Comparison of ENCODE assay signal across 1 cellular context in the genomic region with DNA sequence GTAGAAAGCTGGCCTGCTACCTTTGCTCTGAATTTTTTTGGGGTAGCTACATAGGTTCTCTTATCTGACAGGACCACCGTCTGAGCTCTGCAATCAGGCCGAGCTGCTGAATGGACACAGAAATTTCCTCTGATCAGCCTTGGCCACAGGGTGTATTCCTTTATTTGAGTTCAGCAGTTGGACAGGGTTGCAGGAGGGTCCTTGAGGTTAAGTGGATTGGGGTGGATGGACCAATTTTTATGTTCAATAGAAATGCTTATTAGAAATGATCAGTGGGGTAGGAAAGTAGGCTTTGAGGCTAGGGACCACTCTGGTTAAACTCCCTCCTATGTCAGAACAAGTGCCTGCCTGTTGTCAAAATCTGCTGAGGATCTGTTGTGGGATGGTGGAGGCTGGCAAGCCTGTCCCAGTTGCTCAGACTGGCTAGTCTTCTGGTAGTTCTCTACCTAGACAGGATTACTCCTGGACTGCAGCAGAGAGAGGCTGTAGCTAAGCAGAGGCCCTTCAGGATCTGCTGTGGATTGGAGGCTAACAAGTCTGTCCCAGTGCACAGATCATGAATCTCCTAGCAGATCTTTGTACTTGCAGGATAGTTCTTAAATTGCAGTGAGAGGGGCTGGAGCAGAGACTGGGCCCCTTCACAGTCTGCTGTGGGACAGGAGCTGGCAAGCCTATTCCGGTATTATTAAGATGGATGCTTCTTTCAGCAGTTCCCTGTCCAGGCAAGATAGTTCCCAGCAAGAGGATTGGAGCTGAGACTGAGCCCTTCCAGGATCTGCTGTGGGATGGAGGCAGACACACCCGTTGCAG.
TF ChIP-seq lines count a peak whose summit lies in the region.

No MANE protein-coding gene starts in this region.

TF ChIP-seq in HEK293, 187 proteins besides CTCF, POLR2A, EP300 and RAD21 (continued from another document):
- TF ChIP-seq, protein P1, sequence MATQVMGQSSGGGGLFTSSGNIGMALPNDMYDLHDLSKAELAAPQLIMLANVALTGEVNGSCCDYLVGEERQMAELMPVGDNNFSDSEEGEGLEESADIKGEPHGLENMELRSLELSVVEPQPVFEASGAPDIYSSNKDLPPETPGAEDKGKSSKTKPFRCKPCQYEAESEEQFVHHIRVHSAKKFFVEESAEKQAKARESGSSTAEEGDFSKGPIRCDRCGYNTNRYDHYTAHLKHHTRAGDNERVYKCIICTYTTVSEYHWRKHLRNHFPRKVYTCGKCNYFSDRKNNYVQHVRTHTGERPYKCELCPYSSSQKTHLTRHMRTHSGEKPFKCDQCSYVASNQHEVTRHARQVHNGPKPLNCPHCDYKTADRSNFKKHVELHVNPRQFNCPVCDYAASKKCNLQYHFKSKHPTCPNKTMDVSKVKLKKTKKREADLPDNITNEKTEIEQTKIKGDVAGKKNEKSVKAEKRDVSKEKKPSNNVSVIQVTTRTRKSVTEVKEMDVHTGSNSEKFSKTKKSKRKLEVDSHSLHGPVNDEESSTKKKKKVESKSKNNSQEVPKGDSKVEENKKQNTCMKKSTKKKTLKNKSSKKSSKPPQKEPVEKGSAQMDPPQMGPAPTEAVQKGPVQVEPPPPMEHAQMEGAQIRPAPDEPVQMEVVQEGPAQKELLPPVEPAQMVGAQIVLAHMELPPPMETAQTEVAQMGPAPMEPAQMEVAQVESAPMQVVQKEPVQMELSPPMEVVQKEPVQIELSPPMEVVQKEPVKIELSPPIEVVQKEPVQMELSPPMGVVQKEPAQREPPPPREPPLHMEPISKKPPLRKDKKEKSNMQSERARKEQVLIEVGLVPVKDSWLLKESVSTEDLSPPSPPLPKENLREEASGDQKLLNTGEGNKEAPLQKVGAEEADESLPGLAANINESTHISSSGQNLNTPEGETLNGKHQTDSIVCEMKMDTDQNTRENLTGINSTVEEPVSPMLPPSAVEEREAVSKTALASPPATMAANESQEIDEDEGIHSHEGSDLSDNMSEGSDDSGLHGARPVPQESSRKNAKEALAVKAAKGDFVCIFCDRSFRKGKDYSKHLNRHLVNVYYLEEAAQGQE (tag by site-specific recombination; IDR thresholded peaks at IDR 0.05) = peak; percentile 73
- TF ChIP-seq ZNF423 (tag by site-specific recombination; IDR thresholded peaks at IDR 0.05) = no peak
- TF ChIP-seq HOXD13 (CRISPR knock-in tag; IDR thresholded peaks at IDR 0.05; ENCODE audit: borderline replicate concordance) = no peak
- peak; percentile 43; the same call in 1 of the 2 replicates for TF ChIP-seq ZBTB17 (tag by site-specific recombination; IDR thresholded peaks at IDR 0.05)
- TF ChIP-seq, protein P2, sequence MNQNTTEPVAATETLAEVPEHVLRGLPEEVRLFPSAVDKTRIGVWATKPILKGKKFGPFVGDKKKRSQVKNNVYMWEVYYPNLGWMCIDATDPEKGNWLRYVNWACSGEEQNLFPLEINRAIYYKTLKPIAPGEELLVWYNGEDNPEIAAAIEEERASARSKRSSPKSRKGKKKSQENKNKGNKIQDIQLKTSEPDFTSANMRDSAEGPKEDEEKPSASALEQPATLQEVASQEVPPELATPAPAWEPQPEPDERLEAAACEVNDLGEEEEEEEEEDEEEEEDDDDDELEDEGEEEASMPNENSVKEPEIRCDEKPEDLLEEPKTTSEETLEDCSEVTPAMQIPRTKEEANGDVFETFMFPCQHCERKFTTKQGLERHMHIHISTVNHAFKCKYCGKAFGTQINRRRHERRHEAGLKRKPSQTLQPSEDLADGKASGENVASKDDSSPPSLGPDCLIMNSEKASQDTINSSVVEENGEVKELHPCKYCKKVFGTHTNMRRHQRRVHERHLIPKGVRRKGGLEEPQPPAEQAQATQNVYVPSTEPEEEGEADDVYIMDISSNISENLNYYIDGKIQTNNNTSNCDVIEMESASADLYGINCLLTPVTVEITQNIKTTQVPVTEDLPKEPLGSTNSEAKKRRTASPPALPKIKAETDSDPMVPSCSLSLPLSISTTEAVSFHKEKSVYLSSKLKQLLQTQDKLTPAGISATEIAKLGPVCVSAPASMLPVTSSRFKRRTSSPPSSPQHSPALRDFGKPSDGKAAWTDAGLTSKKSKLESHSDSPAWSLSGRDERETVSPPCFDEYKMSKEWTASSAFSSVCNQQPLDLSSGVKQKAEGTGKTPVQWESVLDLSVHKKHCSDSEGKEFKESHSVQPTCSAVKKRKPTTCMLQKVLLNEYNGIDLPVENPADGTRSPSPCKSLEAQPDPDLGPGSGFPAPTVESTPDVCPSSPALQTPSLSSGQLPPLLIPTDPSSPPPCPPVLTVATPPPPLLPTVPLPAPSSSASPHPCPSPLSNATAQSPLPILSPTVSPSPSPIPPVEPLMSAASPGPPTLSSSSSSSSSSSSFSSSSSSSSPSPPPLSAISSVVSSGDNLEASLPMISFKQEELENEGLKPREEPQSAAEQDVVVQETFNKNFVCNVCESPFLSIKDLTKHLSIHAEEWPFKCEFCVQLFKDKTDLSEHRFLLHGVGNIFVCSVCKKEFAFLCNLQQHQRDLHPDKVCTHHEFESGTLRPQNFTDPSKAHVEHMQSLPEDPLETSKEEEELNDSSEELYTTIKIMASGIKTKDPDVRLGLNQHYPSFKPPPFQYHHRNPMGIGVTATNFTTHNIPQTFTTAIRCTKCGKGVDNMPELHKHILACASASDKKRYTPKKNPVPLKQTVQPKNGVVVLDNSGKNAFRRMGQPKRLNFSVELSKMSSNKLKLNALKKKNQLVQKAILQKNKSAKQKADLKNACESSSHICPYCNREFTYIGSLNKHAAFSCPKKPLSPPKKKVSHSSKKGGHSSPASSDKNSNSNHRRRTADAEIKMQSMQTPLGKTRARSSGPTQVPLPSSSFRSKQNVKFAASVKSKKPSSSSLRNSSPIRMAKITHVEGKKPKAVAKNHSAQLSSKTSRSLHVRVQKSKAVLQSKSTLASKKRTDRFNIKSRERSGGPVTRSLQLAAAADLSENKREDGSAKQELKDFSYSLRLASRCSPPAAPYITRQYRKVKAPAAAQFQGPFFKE (tag by site-specific recombination; IDR thresholded peaks at IDR 0.05; ENCODE audit: borderline replicate concordance) = no peak
- TF ChIP-seq ZFP37 (tag by site-specific recombination; IDR thresholded peaks at IDR 0.05) = no peak
- no peak for TF ChIP-seq SETDB1 (IDR thresholded peaks at IDR 0.05; ENCODE audit: insufficient read length, low read length)
